In the genomic region with DNA sequence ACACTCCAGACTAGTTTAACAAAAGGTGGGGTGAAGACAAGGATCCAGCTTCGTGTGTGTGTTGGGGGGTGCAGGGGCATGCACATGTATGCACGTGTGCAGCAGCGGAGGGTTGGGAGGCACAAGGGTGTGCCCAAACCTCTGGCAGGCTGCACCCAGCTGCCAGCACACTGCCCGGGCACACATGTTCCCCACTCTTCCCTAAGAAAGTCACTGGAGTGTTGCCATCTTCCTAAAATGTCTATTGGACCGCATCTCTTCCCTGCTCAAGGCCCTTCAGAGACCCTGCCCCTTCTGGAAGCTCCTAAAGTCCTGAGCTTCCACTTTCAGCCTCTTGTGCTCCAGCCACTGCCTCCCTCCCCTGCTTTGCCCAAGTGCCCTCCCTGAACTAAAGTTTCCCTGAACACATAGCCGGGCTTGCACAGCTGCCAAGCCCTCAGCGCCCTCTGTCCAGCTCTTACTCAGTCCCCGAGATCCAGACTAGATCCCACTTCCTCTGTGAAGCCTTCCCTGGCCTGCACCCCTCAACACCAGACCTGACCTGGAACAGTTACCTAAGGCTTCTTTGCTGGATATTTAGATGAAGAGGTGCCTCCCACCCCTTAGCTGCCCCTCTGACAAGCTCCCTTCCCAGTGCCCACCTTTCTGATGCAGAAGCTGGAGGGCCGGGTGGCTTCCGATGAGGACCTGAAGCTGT, we compare ENCODE assay signal across 13 cellular contexts. TPM values are rescaled to one million over a fixed set of nuclear protein-coding genes. Genes with fewer than 3 reads are reported as not detected.
A peak's percentile ranks its signal among the peaks of the same experiment; 100 is the strongest.
DNase-seq lines count a peak whose midpoint lies in the region; ATAC-seq, FAIRE-seq and TF ChIP-seq lines count a peak whose summit lies in the region.
"Had no signal": no experiment of that assay in that cellular context is flagged by ENCODE, and none has a peak within 500 bp of the region (broad histone marks: within the 10 kb centered on the region; RNA-seq: fewer than 3 reads in every experiment).

No MANE protein-coding gene starts in this region.

- TF ChIP-seq POLR2A in GM12878 (IDR thresholded peaks at IDR 0.05; ENCODE audit: low read depth, low read length) = peak; percentile 71

- RAD21 ChIA-PET in GM12878 (lab: Charles Lee; ENCODE audit: unreplicated experiment) = interaction anchor here (1.2 kb wide), 1 partner anchor 32 kb away, joined by 4 read pairs; no protein-coding TSS in a partner anchor

- H3K79me2 ChIP-seq in GM12878 (ENCODE audit: control insufficient read depth, insufficient read depth, low read length) = peaks cover 31% of the 10 kb centered on the region

- no peak overlapping the region for H2AFZ ChIP-seq in GM12878 (ENCODE audit: control insufficient read depth, low read depth, low read length)

- H3K27me3 Mint-ChIP-seq in activated CD4-positive, alpha-beta T cell treated with anti-CD3 and anti-CD28 coated beads, Interleukin-2, amount 10 ng/mL, durations not matched to agents 7 days and 5 days = no peaks in the 10 kb centered on the region
- H3K27me3 Mint-ChIP-seq in IgD-negative memory B cell (no peaks in the 10 kb centered on the region), progenitor cell of endocrine pancreas (no peaks in the 10 kb centered on the region)

- BruUV-seq in GM12878 (replicated peaks; lab: Mats Ljungman, UMichigan) = no TSS peak

- DNase-seq in activated CD4-positive, alpha-beta T cell treated with anti-CD3 and anti-CD28 coated beads, Interleukin-2, amount 10 ng/mL, durations not matched to agents 7 days and 5 days = no peak
- DNase-seq in activated CD4-positive, alpha-beta T cell treated with anti-CD3 and anti-CD28 coated beads for 4 hours = no peak
- DNase-seq in GM12878 (ENCODE audit: low read depth, low spot score) (no peak), progenitor cell of endocrine pancreas (ENCODE audit: low spot score, unreplicated experiment) (no peak), NCI-H446 (lab: John Stamatoyannopoulos, UW) (no peak)
- DNase-seq: NCI-H187 treated with DMSO at 0.1 percent for 48 hours had no signal

- no peak overlapping the region for H3K9ac ChIP-seq in GM12878 (ENCODE audit: control insufficient read depth, insufficient read depth, low read length)

- no peaks in the 10 kb centered on the region for H3K9me3 Mint-ChIP-seq in activated CD4-positive, alpha-beta T cell treated with anti-CD3 and anti-CD28 coated beads, Interleukin-2, amount 10 ng/mL, durations not matched to agents 7 days and 5 days
- H3K9me3 Mint-ChIP-seq in IgD-negative memory B cell (no peaks in the 10 kb centered on the region), progenitor cell of endocrine pancreas (ENCODE audit: low read depth) (no peaks in the 10 kb centered on the region)

- H3K9me3 ChIP-seq in GM12878 (replicated peaks; ENCODE audit: control insufficient read depth, insufficient read depth, low read length) = peaks cover 2% of the 10 kb centered on the region; the same call in 2 of the 3 replicates

- peak; percentile 3 for ATAC-seq in GM12878
- no peak for ATAC-seq in HG02981 (IDR thresholded peaks at IDR 0.05; ENCODE audit: unreplicated experiment)
- no peak for ATAC-seq in HG02610 (IDR thresholded peaks at IDR 0.05; ENCODE audit: unreplicated experiment)

- no peak for FAIRE-seq in GM12878 (lab: Jason Lieb, UNC)

- WGBS in GM12878 (ENCODE audit: insufficient coverage, insufficient replicate concordance, low lambda C conversion rate, missing lambda C conversion rate) = 79% methylated on average over 10 of the region's 10 CpGs

- TF ChIP-seq CTCF in GM12878 (IDR thresholded peaks at IDR 0.05 in 2 of 3, conservative IDR thresholded peaks at IDR 0.05 in 1 of 3; ENCODE audit: control insufficient read depth in 2 of 3, extremely low read depth in 1 of 3, insufficient read depth in 1 of 3, low read depth in 3 of 3, low read length in 3 of 3) = no peak
- no peak for TF ChIP-seq CTCF in progenitor cell of endocrine pancreas (IDR thresholded peaks at IDR 0.05; ENCODE audit: unreplicated experiment)

- TF ChIP-seq RAD21 in GM12878 (IDR thresholded peaks at IDR 0.05; ENCODE audit: insufficient read depth, low read depth, low read length) = no peak

- peaks cover 34% of the 10 kb centered on the region for H3K4me1 Mint-ChIP-seq in activated CD4-positive, alpha-beta T cell treated with anti-CD3 and anti-CD28 coated beads, Interleukin-2, amount 10 ng/mL, durations not matched to agents 7 days and 5 days
- peaks cover 21 to 28% (median 24%) of the 10 kb centered on the region in 3 donors for H3K4me1 Mint-ChIP-seq in IgD-negative memory B cell
- H3K4me1 Mint-ChIP-seq in progenitor cell of endocrine pancreas (ENCODE audit: low read depth) = peaks cover 12% of the 10 kb centered on the region

- TF ChIP-seq EP300 in GM12878 (IDR thresholded peaks at IDR 0.05; ENCODE audit: borderline replicate concordance in 1 of 2, control insufficient read depth in 1 of 2, low read depth in 2 of 2, low read length in 2 of 2) = no peak

- H3K4me1 ChIP-seq in GM12878 (ENCODE audit: control insufficient read depth, insufficient read depth, low read length) = peaks cover 10% of the 10 kb centered on the region

- peak overlapping the region; percentile 55 for H3K27ac Mint-ChIP-seq in activated CD4-positive, alpha-beta T cell treated with anti-CD3 and anti-CD28 coated beads, Interleukin-2, amount 10 ng/mL, durations not matched to agents 7 days and 5 days
- H3K27ac Mint-ChIP-seq in IgD-negative memory B cell (peak overlapping the region in 2 of 3 donors; percentile 50 to 70), progenitor cell of endocrine pancreas (peak overlapping the region; percentile 67)

- H3K36me3 ChIP-seq in GM12878 (ENCODE audit: control insufficient read depth in 2 of 2, insufficient read depth in 2 of 2, low read length in 1 of 2) = peaks cover 32 to 41% of the 10 kb centered on the region in 2 experiments; a peak in 3 of 4 replicates

- in situ Hi-C loops in GM12878 (cut with MboI) = loop anchor here (25.0 kb wide), 1 partner anchor 1615 kb away; a partner anchor contains a TSS

- H3K27ac ChIP-seq in GM12878 (ENCODE audit: control insufficient read depth, insufficient read depth) = no peak overlapping the region

- SMC1A ChIA-PET in GM12878 (lab: Charles Lee; ENCODE audit: uncharacterized antibody, unreplicated experiment) = interaction anchor here (1.0 kb wide), 1 partner anchor 32 kb away, joined by 3 read pairs; no protein-coding TSS in a partner anchor

- H3K27me3 ChIP-seq in GM12878 (replicated peaks in 1 of 2; ENCODE audit: control insufficient read depth in 2 of 2, insufficient read depth in 2 of 2, low read length in 1 of 2) = no peaks in the 10 kb centered on the region

- CTCF ChIA-PET in activated CD4-positive, alpha-beta T cell treated with anti-CD3 and anti-CD28 coated beads, Interleukin-2, amount 10 ng/mL, durations not matched to agents 7 days and 5 days (lab: Charles Lee) = interaction anchor here (0.9 to 5.8 kb wide), 13 partner anchors 9 to 140 kb away, joined by 3 to 50 read pairs (median 7); a partner anchor contains a TSS
- CTCF ChIA-PET in GM12878 (lab: Yijun Ruan, JAX) = interaction anchor here (0.9 to 3.8 kb wide), 7 partner anchors 12 to 146 kb away, joined by 3 to 17 read pairs (median 3); a partner anchor contains a TSS

- no peak overlapping the region for H3K4me3 Mint-ChIP-seq in activated CD4-positive, alpha-beta T cell treated with anti-CD3 and anti-CD28 coated beads, Interleukin-2, amount 10 ng/mL, durations not matched to agents 7 days and 5 days
- peak overlapping the region in 1 of 4 donors; percentile 76 for H3K4me3 Mint-ChIP-seq in IgD-negative memory B cell
- no peak overlapping the region for H3K4me3 Mint-ChIP-seq in progenitor cell of endocrine pancreas (ENCODE audit: low read depth)

- no peak overlapping the region for H3K4me3 ChIP-seq in GM12878

- intact Hi-C loops in GM12878 (cut with micrococcal nuclease; ENCODE audit: unreplicated experiment) = no loop called here

- H3K4me2 ChIP-seq in GM12878 (ENCODE audit: control insufficient read depth, insufficient read depth) = no peak overlapping the region

- POLR2A ChIA-PET in activated CD4-positive, alpha-beta T cell treated with anti-CD3 and anti-CD28 coated beads, Interleukin-2, amount 10 ng/mL, durations not matched to agents 7 days and 5 days (lab: Charles Lee) = no interaction called here
- POLR2A ChIA-PET in GM12878 (lab: Charles Lee) = interaction anchor here (1.1 kb wide), 1 partner anchor 8 kb away, joined by 3 read pairs; a partner anchor contains a TSS

- H3K36me3 Mint-ChIP-seq in activated CD4-positive, alpha-beta T cell treated with anti-CD3 and anti-CD28 coated beads, Interleukin-2, amount 10 ng/mL, durations not matched to agents 7 days and 5 days (ENCODE audit: low read depth) = peaks cover 59% of the 10 kb centered on the region
- peaks cover 6% of the 10 kb centered on the region for H3K36me3 Mint-ChIP-seq in IgD-negative memory B cell
- peaks cover 31% of the 10 kb centered on the region for H3K36me3 Mint-ChIP-seq in progenitor cell of endocrine pancreas (ENCODE audit: insufficient read depth)

- peaks cover 24% of the 10 kb centered on the region for H4K20me1 ChIP-seq in GM12878 (ENCODE audit: control insufficient read depth, insufficient read depth)

RNA-seq across cellular contexts. Expression of a gene that starts 6.0 kb away (rescaled TPM):
- total RNA-seq in activated CD4-positive, alpha-beta T cell treated with anti-CD3 and anti-CD28 coated beads, Interleukin-2, amount 10 ng/mL, durations not matched to agents 7 days and 5 days = 1,000 to 10,000 TPM; 1,543 to 1,707 TPM
- 2,244 TPM for polyA plus RNA-seq in IgD-negative memory B cell
- 119 and 124 TPM in 2 replicates for total RNA-seq in GM12878 (2013; cell fraction: nucleolus; rRNA removed)
- 1,600 and 1,643 TPM in 2 replicates for total RNA-seq in GM12878 (2014; rRNA removed)
- 1,098 and 1,149 TPM in 2 replicates for total RNA-seq in GM12878 (2014; rRNA removed; fragmentation: Illumina TruSeq; extraction: Trizol)
- total RNA-seq in GM12878 (2021) = 1,426 and 1,431 TPM in 2 replicates
- 247 TPM for polyA plus RNA-seq in GM12878 (2011; ENCODE audit: low read depth)
- polyA plus RNA-seq in GM12878 (2011; rRNA removed) = 575 and 895 TPM in 2 replicates
- 1,927 and 2,763 TPM in 2 replicates for polyA plus RNA-seq in GM12878 (2011; cell fraction: cytosol; rRNA removed)
- polyA plus RNA-seq in GM12878 (2011; cell fraction: nucleus; rRNA removed) = 600 and 985 TPM in 2 replicates
- 689 and 822 TPM in 2 replicates for polyA plus RNA-seq in GM12878 (2012)
- polyA plus RNA-seq in GM12878 (2014; fragmentation: Illumina TruSeq; extraction: Trizol) = 1,149 and 1,571 TPM in 2 replicates
- 100 to 1,000 TPM; 164 to 462 TPM for polyA plus RNA-seq in GM12878 (2014; fragmentation: Nextera tagmentation; extraction: Ambion mirVana)
- polyA plus RNA-seq in GM12878 (2014; rRNA removed) = 1,518 and 1,569 TPM in 2 replicates
- polyA plus RNA-seq in GM12878 (2016; fragmentation: Nextera tagmentation; extraction: Ambion mirVana) = 1,000 to 10,000 TPM; 2,798 to 2,994 TPM
- 1,157 and 1,210 TPM in 2 replicates for polyA minus RNA-seq in GM12878 (2011; rRNA and poly(A)+ RNA removed)
- polyA minus RNA-seq in GM12878 (2011; cell fraction: cytosol; rRNA and poly(A)+ RNA removed) = 404 and 512 TPM in 2 replicates
- 202 and 320 TPM in 2 replicates for polyA minus RNA-seq in GM12878 (2011; cell fraction: nucleus; rRNA and poly(A)+ RNA removed)
- total RNA-seq in progenitor cell of endocrine pancreas = 864 and 890 TPM in 2 replicates

RNA-seq across cellular contexts. Expression of a gene that starts 8.3 kb away (rescaled TPM):
- 100 to 1,000 TPM in 1 of 2 experiments, 10 to 100 TPM in 1; 96.6 to 108 TPM for total RNA-seq in activated CD4-positive, alpha-beta T cell treated with anti-CD3 and anti-CD28 coated beads, Interleukin-2, amount 10 ng/mL, durations not matched to agents 7 days and 5 days
- polyA plus RNA-seq in IgD-negative memory B cell = 38.7 TPM
- 82.3 and 89.8 TPM in 2 replicates for total RNA-seq in GM12878 (2013; cell fraction: nucleolus; rRNA removed)
- 59.1 and 67.7 TPM in 2 replicates for total RNA-seq in GM12878 (2014; rRNA removed)
- total RNA-seq in GM12878 (2014; rRNA removed; fragmentation: Illumina TruSeq; extraction: Trizol) = 32.4 and 33.0 TPM in 2 replicates
- 68.5 and 76.1 TPM in 2 replicates for total RNA-seq in GM12878 (2021)
- polyA plus RNA-seq in GM12878 (2011; ENCODE audit: low read depth) = 30.8 TPM
- 28.8 and 39.3 TPM in 2 replicates for polyA plus RNA-seq in GM12878 (2011; rRNA removed)
- 28.2 and 51.3 TPM in 2 replicates for polyA plus RNA-seq in GM12878 (2011; cell fraction: cytosol; rRNA removed)
- 432 and 473 TPM in 2 replicates for polyA plus RNA-seq in GM12878 (2011; cell fraction: nucleus; rRNA removed)
- polyA plus RNA-seq in GM12878 (2012) = 50.1 and 67.1 TPM in 2 replicates
- 10.7 and 31.9 TPM in 2 replicates for polyA plus RNA-seq in GM12878 (2014; fragmentation: Illumina TruSeq; extraction: Trizol)
- 10 to 100 TPM; 11.8 to 22.9 TPM for polyA plus RNA-seq in GM12878 (2014; fragmentation: Nextera tagmentation; extraction: Ambion mirVana)
- 70.7 and 81.2 TPM in 2 replicates for polyA plus RNA-seq in GM12878 (2014; rRNA removed)
- polyA plus RNA-seq in GM12878 (2016; fragmentation: Nextera tagmentation; extraction: Ambion mirVana) = 10 to 100 TPM; 57.6 to 65.1 TPM
- polyA minus RNA-seq in GM12878 (2011; rRNA and poly(A)+ RNA removed) = 17.4 and 36.6 TPM in 2 replicates
- polyA minus RNA-seq in GM12878 (2011; cell fraction: cytosol; rRNA and poly(A)+ RNA removed) = 15.3 and 20.6 TPM in 2 replicates
- polyA minus RNA-seq in GM12878 (2011; cell fraction: nucleus; rRNA and poly(A)+ RNA removed) = 98.3 and 150 TPM in 2 replicates
- 55.5 and 60.5 TPM in 2 replicates for total RNA-seq in progenitor cell of endocrine pancreas

RNA-seq across cellular contexts. Expression of a gene that starts 18.2 kb away (rescaled TPM):
- total RNA-seq in activated CD4-positive, alpha-beta T cell treated with anti-CD3 and anti-CD28 coated beads, Interleukin-2, amount 10 ng/mL, durations not matched to agents 7 days and 5 days = 1 to 10 TPM; 2.1 to 2.2 TPM
- polyA plus RNA-seq in IgD-negative memory B cell (0.78 TPM), GM12878 (2011; rRNA removed) (0.05 TPM in 1 of 2 replicates, not detected in the other), GM12878 (2014; fragmentation: Illumina TruSeq; extraction: Trizol) (0.21 TPM in 1 of 2 replicates, not detected in the other), GM12878 (2014; fragmentation: Nextera tagmentation; extraction: Ambion mirVana) (under 1 TPM; 0.04 to 0.06 TPM), GM12878 (2014; rRNA removed) (0.10 and 0.36 TPM in 2 replicates), GM12878 (2016; fragmentation: Nextera tagmentation; extraction: Ambion mirVana) (1 to 10 TPM in 1 of 2 experiments, under 1 TPM in 1; 0.67 to 1.5 TPM)
- 0.51 and 0.54 TPM in 2 replicates for total RNA-seq in GM12878 (2013; cell fraction: nucleolus; rRNA removed)
- total RNA-seq in GM12878 (2014; rRNA removed) (0.11 and 0.54 TPM in 2 replicates), GM12878 (2014; rRNA removed; fragmentation: Illumina TruSeq; extraction: Trizol) (not detected in 2 replicates), GM12878 (2021) (0.16 and 0.41 TPM in 2 replicates), progenitor cell of endocrine pancreas (3.6 and 4.6 TPM in 2 replicates)
- polyA plus RNA-seq in GM12878 (2011; ENCODE audit: low read depth) = 0.96 TPM
- polyA plus RNA-seq in GM12878 (2011; cell fraction: cytosol; rRNA removed) = 0.08 and 0.10 TPM in 2 replicates
- 0.57 and 0.93 TPM in 2 replicates for polyA plus RNA-seq in GM12878 (2011; cell fraction: nucleus; rRNA removed)
- polyA plus RNA-seq in GM12878 (2012) = 1.5 TPM in 2 replicates
- not detected in 2 replicates for polyA minus RNA-seq in GM12878 (2011; rRNA and poly(A)+ RNA removed)
- not detected in 2 replicates for polyA minus RNA-seq in GM12878 (2011; cell fraction: cytosol; rRNA and poly(A)+ RNA removed)
- polyA minus RNA-seq in GM12878 (2011; cell fraction: nucleus; rRNA and poly(A)+ RNA removed) = 0.19 and 0.24 TPM in 2 replicates
- total RNA-seq: mononuclear cell had no signal

RNA-seq across cellular contexts. Expression of a gene that starts 20.6 kb away (rescaled TPM):
- total RNA-seq in activated CD4-positive, alpha-beta T cell treated with anti-CD3 and anti-CD28 coated beads, Interleukin-2, amount 10 ng/mL, durations not matched to agents 7 days and 5 days = 1 to 10 TPM; 9.0 to 9.7 TPM
- polyA plus RNA-seq in IgD-negative memory B cell = 0.29 TPM
- total RNA-seq in GM12878 (2013; cell fraction: nucleolus; rRNA removed) = 26.4 and 31.8 TPM in 2 replicates
- 2.3 and 2.6 TPM in 2 replicates for total RNA-seq in GM12878 (2014; rRNA removed)
- total RNA-seq in GM12878 (2014; rRNA removed; fragmentation: Illumina TruSeq; extraction: Trizol) = 0.94 and 1.7 TPM in 2 replicates
- total RNA-seq in GM12878 (2021) = 2.3 and 2.4 TPM in 2 replicates
- 9.0 TPM for polyA plus RNA-seq in GM12878 (2011; ENCODE audit: low read depth)
- 8.5 and 13.2 TPM in 2 replicates for polyA plus RNA-seq in GM12878 (2011; rRNA removed)
- polyA plus RNA-seq in GM12878 (2011; cell fraction: cytosol; rRNA removed) = 16.1 and 19.3 TPM in 2 replicates
- polyA plus RNA-seq in GM12878 (2011; cell fraction: nucleus; rRNA removed) = 122 and 196 TPM in 2 replicates
- polyA plus RNA-seq in GM12878 (2012) = 17.5 and 18.5 TPM in 2 replicates
- polyA plus RNA-seq in GM12878 (2014; fragmentation: Illumina TruSeq; extraction: Trizol) = 0.96 and 1.3 TPM in 2 replicates
- polyA plus RNA-seq in GM12878 (2014; fragmentation: Nextera tagmentation; extraction: Ambion mirVana) = under 1 TPM in 1 of 2 experiments, not detected in 1; 0.24 TPM
- polyA plus RNA-seq in GM12878 (2014; rRNA removed) = 3.0 and 3.5 TPM in 2 replicates
- polyA plus RNA-seq in GM12878 (2016; fragmentation: Nextera tagmentation; extraction: Ambion mirVana) = 1 to 10 TPM in 1 of 2 experiments, under 1 TPM in 1; 0.70 to 1.3 TPM
- 3.0 and 9.8 TPM in 2 replicates for polyA minus RNA-seq in GM12878 (2011; rRNA and poly(A)+ RNA removed)
- polyA minus RNA-seq in GM12878 (2011; cell fraction: cytosol; rRNA and poly(A)+ RNA removed) = 1.1 and 1.3 TPM in 2 replicates
- 18.9 and 19.9 TPM in 2 replicates for polyA minus RNA-seq in GM12878 (2011; cell fraction: nucleus; rRNA and poly(A)+ RNA removed)
- total RNA-seq in progenitor cell of endocrine pancreas = 84.9 and 90.5 TPM in 2 replicates

RNA-seq across cellular contexts. Expression of a gene that starts 27.7 kb away (rescaled TPM):
- total RNA-seq in activated CD4-positive, alpha-beta T cell treated with anti-CD3 and anti-CD28 coated beads, Interleukin-2, amount 10 ng/mL, durations not matched to agents 7 days and 5 days = 10 to 100 TPM; 22.9 to 23.6 TPM
- 29.2 TPM for polyA plus RNA-seq in IgD-negative memory B cell
- not detected in 2 replicates for total RNA-seq in GM12878 (2013; cell fraction: nucleolus; rRNA removed)
- 1.4 and 2.9 TPM in 2 replicates for total RNA-seq in GM12878 (2014; rRNA removed)
- 1.5 and 1.7 TPM in 2 replicates for total RNA-seq in GM12878 (2014; rRNA removed; fragmentation: Illumina TruSeq; extraction: Trizol)
- 1.5 and 1.9 TPM in 2 replicates for total RNA-seq in GM12878 (2021)
- 0.35 TPM for polyA plus RNA-seq in GM12878 (2011; ENCODE audit: low read depth)
- polyA plus RNA-seq in GM12878 (2011; rRNA removed) = 7.0 and 12.0 TPM in 2 replicates
- 16.2 and 18.8 TPM in 2 replicates for polyA plus RNA-seq in GM12878 (2011; cell fraction: cytosol; rRNA removed)
- polyA plus RNA-seq in GM12878 (2011; cell fraction: nucleus; rRNA removed) = 9.2 and 16.3 TPM in 2 replicates
- 0.74 and 1.0 TPM in 2 replicates for polyA plus RNA-seq in GM12878 (2012)
- polyA plus RNA-seq in GM12878 (2014; fragmentation: Illumina TruSeq; extraction: Trizol) = 0.43 and 1.7 TPM in 2 replicates
- 1 to 10 TPM in 1 of 2 experiments, under 1 TPM in 1; 0.53 to 1.6 TPM for polyA plus RNA-seq in GM12878 (2014; fragmentation: Nextera tagmentation; extraction: Ambion mirVana)
- polyA plus RNA-seq in GM12878 (2014; rRNA removed) = 1.7 and 3.3 TPM in 2 replicates
- polyA plus RNA-seq in GM12878 (2016; fragmentation: Nextera tagmentation; extraction: Ambion mirVana) = 1 to 10 TPM in 1 of 2 experiments, under 1 TPM in 1; 0.92 to 1.1 TPM
- 8.3 and 16.4 TPM in 2 replicates for polyA minus RNA-seq in GM12878 (2011; rRNA and poly(A)+ RNA removed)
- 4.3 and 4.5 TPM in 2 replicates for polyA minus RNA-seq in GM12878 (2011; cell fraction: cytosol; rRNA and poly(A)+ RNA removed)
- polyA minus RNA-seq in GM12878 (2011; cell fraction: nucleus; rRNA and poly(A)+ RNA removed) = 3.0 and 5.2 TPM in 2 replicates
- not detected in 2 replicates for total RNA-seq in progenitor cell of endocrine pancreas
- total RNA-seq: esophagus mucosa, renal cortical epithelial cell, temporal lobe had no signal
